9 cellular contexts compared by ENCODE assay signal in the genomic region with DNA sequence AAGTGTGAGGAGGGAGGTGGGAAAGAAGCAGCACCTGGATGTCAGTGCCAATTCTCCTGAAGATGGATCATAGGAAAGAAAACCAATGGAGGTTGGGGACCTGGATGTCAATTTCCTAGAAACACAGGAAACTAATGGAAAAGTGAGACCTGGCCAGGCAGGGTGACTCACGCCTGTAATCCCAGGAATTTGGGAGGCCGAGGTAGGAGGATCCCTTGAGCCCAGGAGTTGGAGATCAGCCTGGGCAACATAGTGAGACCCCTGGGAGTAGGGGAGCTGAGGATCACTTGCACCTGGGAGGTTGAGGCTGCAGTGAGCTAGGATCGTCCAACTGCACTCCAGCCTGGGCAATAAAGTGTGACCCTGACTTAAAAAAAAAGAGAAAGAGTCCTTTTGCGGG.
"Had no signal": no experiment of that assay in that cellular context is flagged by ENCODE, and none has a peak within 500 bp of the region (broad histone marks: within the 10 kb centered on the region; RNA-seq: fewer than 3 reads in every experiment).

No MANE protein-coding gene starts in this region.

- H3K4me2 ChIP-seq: KMS-11 had no signal

- H3K36me3 ChIP-seq: HAP-1 had no signal

- FAIRE-seq: HTR-8/SVneo had no signal

- DNase-seq: GM23248, GOT3, H7, KBM-7 had no signal

- H3K4me1 ChIP-seq: HAP-1 had no signal

- H3K9ac ChIP-seq: GM23248, KMS-11 had no signal

- H3K36me3 Mint-ChIP-seq: IgD-negative memory B cell had no signal

- H3K4me3 ChIP-seq: GM23248, HAP-1 had no signal

- H2AFZ ChIP-seq: GM23248 had no signal

- H3K27ac ChIP-seq: GM23248, HL-60, KMS-11 had no signal
